Comparison of ENCODE assay signal across 8 cellular contexts in genomic region chr11:131764126-131764525, GRCh38.
"Had no signal": no experiment of that assay in that cellular context is flagged by ENCODE, and none has a peak within 500 bp of the region (broad histone marks: within the 10 kb centered on the region; RNA-seq: fewer than 3 reads in every experiment).

No MANE protein-coding gene starts in this region.

- DNase-seq: H9, HCEC 1CT, Karpas-422, KBM-7 had no signal

- FAIRE-seq: H1, H54, HepG2 had no signal

- ATAC-seq: GM23338, HepG2 had no signal
